Comparison of ENCODE assay signal across 9 cellular contexts in the genomic region with DNA sequence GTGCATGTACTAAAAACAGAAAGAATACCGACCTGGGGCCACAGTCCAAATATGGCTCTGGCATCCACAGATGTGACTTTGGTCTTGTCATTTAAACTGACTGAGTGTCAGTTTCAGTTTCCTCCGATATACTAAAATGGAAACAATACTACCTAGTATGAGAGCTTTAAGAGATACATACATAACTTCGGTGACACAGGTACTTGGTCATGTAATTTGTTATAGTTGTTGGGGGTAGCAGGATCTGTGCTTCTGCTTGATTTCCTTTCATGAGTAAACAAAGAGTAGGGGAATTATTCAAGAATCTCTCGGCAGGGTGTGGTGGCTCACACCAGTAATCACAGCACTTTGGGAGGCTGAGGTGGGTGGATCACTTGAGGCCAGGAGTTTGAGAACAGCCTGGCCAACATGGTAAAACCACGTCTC. TPM values are rescaled to one million over a fixed set of nuclear protein-coding genes. Genes with fewer than 3 reads are reported as not detected.
DNase-seq lines count a peak whose midpoint lies in the region; ATAC-seq and TF ChIP-seq lines count a peak whose summit lies in the region.
"Had no signal": no experiment of that assay in that cellular context is flagged by ENCODE, and none has a peak within 500 bp of the region (broad histone marks: within the 10 kb centered on the region; RNA-seq: fewer than 3 reads in every experiment).

No MANE protein-coding gene starts in this region.

- H3K27ac Mint-ChIP-seq in activated naive CD4-positive, alpha-beta T cell treated with anti-CD3 and anti-CD28 coated beads, Interleukin-2, amount 50 U/mL, for 72 hours, result peak overlapping the region; percentile 80 to 85
- no peak overlapping the region for H3K27ac Mint-ChIP-seq in Calu3 (ENCODE audit: unreplicated experiment)

- no peaks in the 10 kb centered on the region for H3K27me3 Mint-ChIP-seq in Calu3 (ENCODE audit: unreplicated experiment)

- BruUV-seq in Calu3 (replicated peaks; lab: Mats Ljungman, UMichigan), result no TSS peak

- H3K4me3 Mint-ChIP-seq in Calu3 (ENCODE audit: low read depth, unreplicated experiment), result no peak overlapping the region

- peaks cover 31% of the 10 kb centered on the region for H3K4me1 Mint-ChIP-seq in Calu3 (ENCODE audit: low read depth, unreplicated experiment)

- in situ Hi-C loops in GM13977 (cut with MboI; ENCODE audit: low pct_unique_long_range_greater_than_20kb, low sequenced_read_pairs, unreplicated experiment), result no loop called here

- intact Hi-C loops in Calu3 (cut with micrococcal nuclease; ENCODE audit: unreplicated experiment), result no loop called here

- ATAC-seq in GM19468 (IDR thresholded peaks at IDR 0.05; ENCODE audit: extremely low read depth, unreplicated experiment) (peak; percentile 76), HG03175 (IDR thresholded peaks at IDR 0.05; ENCODE audit: unreplicated experiment) (peak; percentile 74)
- peak; percentile 72 to 85 for ATAC-seq in activated naive CD4-positive, alpha-beta T cell treated with anti-CD3 and anti-CD28 coated beads, Interleukin-2, amount 50 U/mL, for 72 hours
- ATAC-seq: heart right ventricle had no signal

- peaks cover 0 to 26% of the 10 kb centered on the region in 2 donors for H3K36me3 Mint-ChIP-seq in activated naive CD4-positive, alpha-beta T cell treated with anti-CD3 and anti-CD28 coated beads, Interleukin-2, amount 50 U/mL, for 72 hours
- peaks cover 12% of the 10 kb centered on the region for H3K36me3 Mint-ChIP-seq in Calu3 (ENCODE audit: insufficient read depth, unreplicated experiment)

- TF ChIP-seq CTCF in GM13977 (IDR thresholded peaks at IDR 0.05; ENCODE audit: extremely low read depth, insufficient read depth, missing control alignments) (no peak), Calu3 (IDR thresholded peaks at IDR 0.05; ENCODE audit: unreplicated experiment) (no peak)

- DNase-seq in GM13977 (ENCODE audit: low spot score), result peak; percentile 53
- peak in 1 of 2 donors; percentile 31 for DNase-seq in activated naive CD4-positive, alpha-beta T cell treated with anti-CD3 and anti-CD28 coated beads, Interleukin-2, amount 50 U/mL, for 72 hours (ENCODE audit: low spot score in 2 of 2)
- no peak for DNase-seq in amygdala (lab: John Stamatoyannopoulos, UW)
- no peak for DNase-seq in NCI-H226
- DNase-seq in Calu3, result no peak
- DNase-seq in H4 (ENCODE audit: low spot score), result no peak
- DNase-seq: heart right ventricle had no signal

- H3K9me3 Mint-ChIP-seq in activated naive CD4-positive, alpha-beta T cell treated with anti-CD3 and anti-CD28 coated beads, Interleukin-2, amount 50 U/mL, for 72 hours, result peaks cover 0 to 3% of the 10 kb centered on the region in 2 donors
- no peaks in the 10 kb centered on the region for H3K9me3 Mint-ChIP-seq in Calu3 (ENCODE audit: low read depth, unreplicated experiment)

- CTCF ChIA-PET in Calu3 (lab: Charles Lee), result no interaction called here

RNA-seq across cellular contexts. Expression of a gene that starts 32.1 kb away (rescaled TPM):
- total RNA-seq in activated naive CD4-positive, alpha-beta T cell treated with anti-CD3 and anti-CD28 coated beads, Interleukin-2, amount 50 U/mL, for 72 hours, result 10 to 100 TPM; 13.3 to 24.8 TPM
- 32.9 and 42.7 TPM in 2 replicates for total RNA-seq in Calu3 (2022)
- 9.2 and 11.3 TPM in 2 replicates for total RNA-seq in H4 (2014; rRNA removed; shearing (Covaris generic))
